Comparison of ENCODE assay signal across 14 cellular contexts in genomic region chr4:105859233-105859632, GRCh38. TPM values are rescaled to one million over a fixed set of nuclear protein-coding genes. Genes with fewer than 3 reads are reported as not detected.
DNase-seq lines count a peak whose midpoint lies in the region; ATAC-seq and TF ChIP-seq lines count a peak whose summit lies in the region.
"Had no signal": no experiment of that assay in that cellular context is flagged by ENCODE, and none has a peak within 500 bp of the region (broad histone marks: within the 10 kb centered on the region; RNA-seq: fewer than 3 reads in every experiment).

No MANE protein-coding gene starts in this region.

- no peaks in the 10 kb centered on the region for H3K9me2 ChIP-seq in PC-3 (replicated peaks; ENCODE audit: low read length)

- intact Hi-C loops in PC-3 (cut with micrococcal nuclease) (no loop called here), heart right ventricle (cut with DNase I) (no loop called here)

- H3K27me3 ChIP-seq in PC-3 (ENCODE audit: low read length) (no peaks in the 10 kb centered on the region), heart right ventricle (no peaks in the 10 kb centered on the region)

- ATAC-seq in PC-3 (peak; percentile 92), heart right ventricle (no peak)
- ATAC-seq: naive thymus-derived CD8-positive, alpha-beta T cell; T-cell had no signal

- no peaks in the 10 kb centered on the region for H3K9me3 ChIP-seq in PC-3 (ENCODE audit: low read length)
- H3K9me3 ChIP-seq in heart right ventricle: peaks cover 0 to 55% (median 8%) of the 10 kb centered on the region in 11 donors

- no peaks in the 10 kb centered on the region for H3K4me1 Mint-ChIP-seq in T-helper 2 cell treated with Interferon-gamma antibody and Interleukin-4, amounts not matched to agents 5 μg/mL and 100 μg/mL, for 36 hours (ENCODE audit: low read depth)
- H3K4me1 Mint-ChIP-seq: central memory CD8-positive, alpha-beta T cell; T-cell had no signal

- CTCF ChIA-PET in PC-3 (lab: Charles Lee): no interaction called here

- H3K27me3 Mint-ChIP-seq in T-helper 2 cell treated with Interferon-gamma antibody and Interleukin-4, amounts not matched to agents 5 μg/mL and 100 μg/mL, for 36 hours (ENCODE audit: low read depth): no peaks in the 10 kb centered on the region
- H3K27me3 Mint-ChIP-seq: central memory CD8-positive, alpha-beta T cell; naive thymus-derived CD8-positive, alpha-beta T cell; T-cell had no signal

- H3K4me3 Mint-ChIP-seq in T-helper 2 cell treated with Interferon-gamma antibody and Interleukin-4, amounts not matched to agents 5 μg/mL and 100 μg/mL, for 36 hours: no peak overlapping the region
- H3K4me3 Mint-ChIP-seq: central memory CD8-positive, alpha-beta T cell; naive thymus-derived CD8-positive, alpha-beta T cell; T-cell had no signal

- H3K36me3 ChIP-seq in PC-3 (ENCODE audit: low read depth, low read length): no peaks in the 10 kb centered on the region
- H3K36me3 ChIP-seq in heart right ventricle: no peaks in the 10 kb centered on the region

- peaks cover 9% of the 10 kb centered on the region for H3K9me3 Mint-ChIP-seq in T-helper 2 cell treated with Interferon-gamma antibody and Interleukin-4, amounts not matched to agents 5 μg/mL and 100 μg/mL, for 36 hours

- POLR2A ChIA-PET in PC-3 (lab: Charles Lee; ENCODE audit: unreplicated experiment): no interaction called here

- no peak overlapping the region for H3K27ac Mint-ChIP-seq in T-helper 2 cell treated with Interferon-gamma antibody and Interleukin-4, amounts not matched to agents 5 μg/mL and 100 μg/mL, for 36 hours
- H3K27ac Mint-ChIP-seq: naive thymus-derived CD8-positive, alpha-beta T cell; T-cell had no signal

- peaks cover 15% of the 10 kb centered on the region for H3K4me1 ChIP-seq in PC-3 (ENCODE audit: insufficient read depth, low read length)
- no peaks in the 10 kb centered on the region for H3K4me1 ChIP-seq in heart right ventricle

- WGBS in heart right ventricle, 2 donors: 47 to 70% methylated on average over 1 of the region's 1 CpG

- H3K9ac ChIP-seq in PC-3 (ENCODE audit: low read length): peak overlapping the region; percentile 35; the same call in 1 of the 2 replicates

- TF ChIP-seq CTCF in PC-3 (conservative IDR thresholded peaks at IDR 0.05; ENCODE audit: low read depth, low read length) (no peak), heart right ventricle (IDR thresholded peaks at IDR 0.05) (no peak)

- H3K27ac ChIP-seq in PC-3 (ENCODE audit: low read length) (peak overlapping the region; percentile 68), heart right ventricle (no peak overlapping the region)
- H3K27ac ChIP-seq: HL-60 had no signal

- H2AFZ ChIP-seq in PC-3 (ENCODE audit: low read length): no peak overlapping the region

- H4K20me1 ChIP-seq in PC-3 (ENCODE audit: low read length): no peaks in the 10 kb centered on the region

- H3K36me3 Mint-ChIP-seq in T-helper 2 cell treated with Interferon-gamma antibody and Interleukin-4, amounts not matched to agents 5 μg/mL and 100 μg/mL, for 36 hours (ENCODE audit: low read depth): no peaks in the 10 kb centered on the region

- H3F3A ChIP-seq in PC-3 (ENCODE audit: low read length, unreplicated experiment): no peaks in the 10 kb centered on the region

- H3K4me3 ChIP-seq in PC-3 (ENCODE audit: low read length) (no peak overlapping the region), heart right ventricle (no peak overlapping the region)

- no TSS peak for BruUV-seq in PC-3 (replicated peaks; lab: Mats Ljungman, UMichigan)

- H3K4me2 ChIP-seq in PC-3 (ENCODE audit: low read length): peak overlapping the region; percentile 38

- DNase-seq in SIG-M5 treated with dmso at 0.1 percent for 504 hours (lab: John Stamatoyannopoulos, UW; ENCODE audit: unreplicated experiment) (peak; percentile 25), SIG-M5 (lab: John Stamatoyannopoulos, UW) (no peak), PC-3 (peak; percentile 82), fibroblast of gingiva (ENCODE audit: low read depth) (peak; percentile 74), stromal cell of bone marrow (ENCODE audit: low read depth) (peak; percentile 50), heart right ventricle (no peak), HuH-7.5 (ENCODE audit: low spot score) (no peak)
- no peak for DNase-seq in T-helper 2 cell treated with Interferon-gamma antibody and Interleukin-4, amounts not matched to agents 5 μg/mL and 100 μg/mL, for 36 hours (ENCODE audit: low spot score)
- DNase-seq: naive thymus-derived CD8-positive, alpha-beta T cell; NCI-H2171; T-cell had no signal

- no peaks in the 10 kb centered on the region for H3K79me2 ChIP-seq in PC-3 (ENCODE audit: low read length)

RNA-seq across cellular contexts. Expression of gene NPNT, which starts 36.0 kb away (rescaled TPM):
- total RNA-seq in PC-3 (2014; rRNA removed) (29.7 and 34.5 TPM in 2 replicates), heart right ventricle (10 to 100 TPM in 1 of 10 donors, 1 to 10 TPM in 9; 1.7 to 10.0 (median 3.8) TPM)
- 10 to 100 TPM in 1 of 2 donors, 1 to 10 TPM in 1; 5.9 to 32.6 TPM for polyA plus RNA-seq in heart right ventricle
- total RNA-seq: activated CD8-positive, alpha-beta memory T cell treated with anti-CD3 and anti-CD28 coated beads for 36 hours; naive thymus-derived CD8-positive, alpha-beta T cell had no signal
- polyA plus RNA-seq: naive thymus-derived CD8-positive, alpha-beta T cell had no signal

Comparison
In these comparisons a context has a peak if more than half of its experiments do, and no peak if none do; other contexts are left out.
1. DNase-seq: peak in SIG-M5 treated with dmso at 0.1 percent for 504 hours (single experiment), PC-3 (single experiment), fibroblast of gingiva (single experiment) and stromal cell of bone marrow (single experiment); none in SIG-M5 (single experiment), T-helper 2 cell treated with Interferon-gamma antibody and Interleukin-4, amounts not matched to agents 5 μg/mL and 100 μg/mL, for 36 hours (single experiment), heart right ventricle (0 of 2) and HuH-7.5 (single experiment).